Comparison of ENCODE assay signal across 8 cellular contexts in the genomic region with DNA sequence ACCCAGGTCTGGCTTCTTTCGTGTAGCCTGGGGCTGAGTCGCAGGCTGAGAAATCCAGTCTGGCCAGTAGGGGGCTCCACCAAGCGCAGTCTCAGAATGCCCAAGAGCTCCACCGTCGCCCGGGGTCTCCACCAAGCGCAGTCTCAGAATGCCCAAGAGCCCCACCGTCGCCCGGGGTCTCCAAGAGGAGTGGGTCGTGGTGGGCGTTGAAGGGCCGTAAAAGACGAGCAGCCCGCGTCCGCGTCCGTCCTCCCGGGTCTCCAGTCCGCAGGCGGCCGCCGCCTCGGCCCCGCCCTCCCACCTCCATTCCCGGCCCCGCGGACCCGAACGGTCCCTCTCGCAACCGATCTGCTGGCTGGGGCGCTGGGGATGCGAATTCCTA. TPM values are rescaled to one million over a fixed set of nuclear protein-coding genes. Genes with fewer than 3 reads are reported as not detected.
DNase-seq lines count a peak whose midpoint lies in the region; ATAC-seq and TF ChIP-seq lines count a peak whose summit lies in the region.

No MANE protein-coding gene starts in this region.

- H3K9me3 ChIP-seq in CD8-positive, alpha-beta T cell (ENCODE audit: low read length): no peaks in the 10 kb centered on the region
- H3K9me3 ChIP-seq in mononuclear cell (ENCODE audit: low read depth, low read length): no peaks in the 10 kb centered on the region

- peak; percentile 42 for ATAC-seq in CD8-positive, alpha-beta T cell
- peak; percentile 42 for ATAC-seq in GM19452 (IDR thresholded peaks at IDR 0.05; ENCODE audit: unreplicated experiment)
- ATAC-seq in HG03565 (IDR thresholded peaks at IDR 0.05; ENCODE audit: unreplicated experiment): peak; percentile 40

- H3K27me3 Mint-ChIP-seq in CD8-positive, alpha-beta T cell (ENCODE audit: low read depth): no peaks in the 10 kb centered on the region

- intact Hi-C loops in CD8-positive, alpha-beta T cell (cut with DNase I, micrococcal nuclease): loop anchor here (1.0 to 10.0 kb wide), 6 partner anchors 17 to 573 kb away; partner anchors contain the start of genes CASP2 (in 2 of the 2), EPHA1 (in 1 of the 2), FAM131B (in 1 of the 2) and TCAF1 (in 1 of the 2)

- peak overlapping the region; percentile 96 for H3K4me3 ChIP-seq in CD8-positive, alpha-beta T cell (ENCODE audit: low read depth, low read length)
- peak overlapping the region; percentile 93 for H3K4me3 ChIP-seq in mononuclear cell (ENCODE audit: low read length)

- peak; percentile 61 for TF ChIP-seq CTCF in CD8-positive, alpha-beta T cell (IDR thresholded peaks at IDR 0.05)

- H3K27me3 ChIP-seq in CD8-positive, alpha-beta T cell (ENCODE audit: insufficient read depth, low read length): no peaks in the 10 kb centered on the region
- no peaks in the 10 kb centered on the region for H3K27me3 ChIP-seq in mononuclear cell (ENCODE audit: insufficient read depth, low read length)

- peak overlapping the region; percentile 84 for H3K27ac ChIP-seq in CD8-positive, alpha-beta T cell (ENCODE audit: low read depth, low read length)

- CTCF ChIA-PET in CD8-positive, alpha-beta T cell (lab: Charles Lee): interaction anchor here (0.6 to 3.1 kb wide), 27 partner anchors 8 to 157 kb away, joined by 3 to 61 read pairs (median 4); partner anchors contain the start of gene EPHA1

- H3K36me3 Mint-ChIP-seq in CD8-positive, alpha-beta T cell: peaks cover 7% of the 10 kb centered on the region

- no peaks in the 10 kb centered on the region for H3K36me3 ChIP-seq in CD8-positive, alpha-beta T cell (ENCODE audit: insufficient read depth, low read length)

- no peaks in the 10 kb centered on the region for H3K9me3 Mint-ChIP-seq in CD8-positive, alpha-beta T cell

- POLR2A ChIA-PET in CD8-positive, alpha-beta T cell (lab: Charles Lee): interaction anchor here (0.7 to 3.7 kb wide), 23 partner anchors 8 to 595 kb away, joined by 3 to 31 read pairs (median 5); partner anchors contain the start of genes CASP2, EPHA1, FAM131B and GSTK1

- peaks cover 81% of the 10 kb centered on the region for H3K4me1 ChIP-seq in CD8-positive, alpha-beta T cell (ENCODE audit: insufficient read depth, low read length)
- peaks cover 83% of the 10 kb centered on the region for H3K4me1 ChIP-seq in mononuclear cell (ENCODE audit: insufficient read depth, low read length)

- H3K27ac Mint-ChIP-seq in CD8-positive, alpha-beta T cell: peak overlapping the region; percentile 94

- DNase-seq in CD8-positive, alpha-beta T cell: peak; percentile 82 to 94 (median 86)
- DNase-seq in NK-92 (lab: John Stamatoyannopoulos, UW; ENCODE audit: unreplicated experiment): peak; percentile 21
- peak; percentile 95 for DNase-seq in activated CD8-positive, alpha-beta memory T cell treated with anti-CD3 and anti-CD28 coated beads, Interleukin-2, amount 50 U/mL, for 48 hours
- DNase-seq in epidermal melanocyte (ENCODE audit: insufficient read length, low spot score): peak; percentile 93
- peak; percentile 79 to 83 for DNase-seq in stimulated activated CD8-positive, alpha-beta memory T cell treated with anti-CD3 and anti-CD28 coated beads, Interleukin-2, amount 100 ng/mL, for 1 hour (ENCODE audit: low read depth in 2 of 2)

- peak overlapping the region; percentile 90 for H3K4me3 Mint-ChIP-seq in CD8-positive, alpha-beta T cell

- H3K4me1 Mint-ChIP-seq in CD8-positive, alpha-beta T cell (ENCODE audit: low read depth): peaks cover 40% of the 10 kb centered on the region

RNA-seq across cellular contexts. Expression of gene ZYX, which starts 0.9 kb away (rescaled TPM):
- total RNA-seq in CD8-positive, alpha-beta T cell: 100 to 1,000 TPM; 107 to 111 TPM
- total RNA-seq in mononuclear cell: 64.0 TPM

RNA-seq across cellular contexts. Expression of gene FAM131B, which starts 17.7 kb away (rescaled TPM):
- total RNA-seq in CD8-positive, alpha-beta T cell: under 1 TPM; 0.30 to 0.36 TPM
- 0.84 TPM for total RNA-seq in mononuclear cell

RNA-seq across cellular contexts. Expression of gene EPHA1, which starts 28.4 kb away (rescaled TPM):
- 10 to 100 TPM in 1 of 2 experiments, 1 to 10 TPM in 1; 8.3 to 13.1 TPM for total RNA-seq in CD8-positive, alpha-beta T cell
- total RNA-seq in mononuclear cell: 2.3 TPM

Comparison
In these comparisons a context has a peak if more than half of its experiments do, and no peak if none do; other contexts are left out.
1. Peak in every context shown above with its lines: DNase-seq, ATAC-seq, H3K4me3 ChIP-seq and H3K27ac ChIP-seq.
2. DNase-seq: peak in every context shown above with its lines; median percentile 95 in activated CD8-positive, alpha-beta memory T cell treated with anti-CD3 and anti-CD28 coated beads, Interleukin-2, amount 50 U/mL, for 48 hours; 93 in epidermal melanocyte; 86 in CD8-positive, alpha-beta T cell; 81 in stimulated activated CD8-positive, alpha-beta memory T cell treated with anti-CD3 and anti-CD28 coated beads, Interleukin-2, amount 100 ng/mL, for 1 hour; 21 in NK-92.